ENCODE assay signal across 21 cellular contexts in genomic region chr7:91109200-91109599, GRCh38.
A peak's percentile ranks its signal among the peaks of the same experiment; 100 is the strongest.
DNase-seq lines count a peak whose midpoint lies in the region; ATAC-seq, FAIRE-seq and TF ChIP-seq lines count a peak whose summit lies in the region.
"Had no signal": no experiment of that assay in that cellular context is flagged by ENCODE, and none has a peak within 500 bp of the region (broad histone marks: within the 10 kb centered on the region; RNA-seq: fewer than 3 reads in every experiment).

No MANE protein-coding gene starts in this region.

- H3K79me1 ChIP-seq in IMR-90 (ENCODE audit: low read depth in 1 of 2, low read length in 2 of 2) = no peaks in the 10 kb centered on the region

- no peak overlapping the region for H3K14ac ChIP-seq in IMR-90 (replicated peaks; ENCODE audit: low read depth, low read length)

- H3K27ac ChIP-seq in A549 = no peak overlapping the region
- H3K27ac ChIP-seq in IMR-90 (ENCODE audit: insufficient read depth, low read length) = no peak overlapping the region
- peak overlapping the region; percentile 4 for H3K27ac ChIP-seq in muscle layer of colon (ENCODE audit: low read depth, low read length)
- H3K27ac ChIP-seq: BLaER1 treated with 17β-estradiol and CSF1 and Interleukin-3, amounts not matched to agents 10 nM and 100 nM; C4-2B had no signal

- H2BK5ac ChIP-seq in IMR-90 (ENCODE audit: low read depth, low read length, poor library complexity, severe bottlenecking) = no peak overlapping the region

- CTCF ChIA-PET in A549 (lab: Yijun Ruan, JAX) = no interaction called here
- CTCF ChIA-PET in IMR-90 (lab: Yijun Ruan, JAX) = no interaction called here

- no peak overlapping the region for H3K23ac ChIP-seq in IMR-90 (ENCODE audit: low read depth, low read length)

- DNase-seq in A549 (ENCODE audit: low read depth in 1 of 2, low spot score in 1 of 2) = no peak
- DNase-seq in IMR-90 = no peak
- DNase-seq: 8988T; AML-193; Caco-2; Calu3; CD4-positive, alpha-beta T cell; CD8-positive, alpha-beta T cell; DMS79 treated with DMSO at 0.1 percent for 48 hours; GF-D8 had no signal

- dilution Hi-C loops in IMR-90 (cut with HindIII; ENCODE audit: low sequenced_read_pairs, unreplicated experiment) = no loop called here

- no peaks in the 10 kb centered on the region for H4K20me1 ChIP-seq in IMR-90 (ENCODE audit: insufficient read depth, low read length)
- H4K20me1 ChIP-seq: BLaER1 treated with 17β-estradiol and CSF1 and Interleukin-3, amounts not matched to agents 10 nM and 100 nM had no signal

- WGBS in A549 (ENCODE audit: missing lambda C conversion rate) = 11% methylated on average over 3 of the region's 3 CpGs
- WGBS in IMR-90 (ENCODE audit: extremely low coverage in 2 of 2, insufficient read length in 1 of 2), 2 experiments = no CpG with 5 or more reads among the region's 3 CpGs

- H2BK120ac ChIP-seq in IMR-90 (ENCODE audit: low read depth, low read length) = no peak overlapping the region

- peaks cover 3% of the 10 kb centered on the region; the same call in 1 of the 2 replicates for H3K9me1 ChIP-seq in IMR-90 (ENCODE audit: insufficient read depth, low read length)

- intact Hi-C loops in IMR-90 (cut with micrococcal nuclease) = no loop called here

- H2BK20ac ChIP-seq in IMR-90 (ENCODE audit: low read depth, low read length) = no peak overlapping the region

- no peak for ATAC-seq in A549
- ATAC-seq in IMR-90 (ENCODE audit: low read depth) = no peak
- ATAC-seq in GM18873 (IDR thresholded peaks at IDR 0.05; ENCODE audit: low FRiP score, unreplicated experiment) = no peak
- ATAC-seq in GM21447 (IDR thresholded peaks at IDR 0.05; ENCODE audit: unreplicated experiment) = no peak
- no peak for ATAC-seq in HG03432 (IDR thresholded peaks at IDR 0.05; ENCODE audit: unreplicated experiment)
- ATAC-seq: CD8-positive, alpha-beta T cell had no signal

- TF ChIP-seq CTCF in A549 (IDR thresholded peaks at IDR 0.05) (no peak), IMR-90 (conservative IDR thresholded peaks at IDR 0.05; ENCODE audit: low read depth, low read length) (no peak)

- H3K36me3 ChIP-seq in IMR-90 (ENCODE audit: control insufficient read depth, insufficient read depth, low read length) (0 out of 2 replicates have a peak, but pooled peaks cover 1% of the 10 kb centered on the region), muscle layer of colon (ENCODE audit: insufficient read depth, low read length) (no peaks in the 10 kb centered on the region)

- H3K27me3 ChIP-seq in IMR-90 (ENCODE audit: control insufficient read depth, insufficient read depth, low read length) = no peaks in the 10 kb centered on the region
- no peaks in the 10 kb centered on the region for H3K27me3 ChIP-seq in muscle layer of colon (ENCODE audit: control insufficient read depth in 1 of 2, insufficient read depth in 2 of 2, low read length in 2 of 2)
- H3K27me3 ChIP-seq: BLaER1 treated with 17β-estradiol and CSF1 and Interleukin-3, amounts not matched to agents 10 nM and 100 nM had no signal

- H3K4me3 ChIP-seq in A549 (no peak overlapping the region), IMR-90 (ENCODE audit: insufficient read depth, low read depth, low read length) (no peak overlapping the region), muscle layer of colon (ENCODE audit: low read depth in 1 of 2, low read length in 2 of 2) (no peak overlapping the region)
- H3K4me3 ChIP-seq: BLaER1 treated with 17β-estradiol and CSF1 and Interleukin-3, amounts not matched to agents 10 nM and 100 nM had no signal

- no peak overlapping the region for H4K91ac ChIP-seq in IMR-90 (ENCODE audit: insufficient read depth, low read depth, low read length)

- H3K9ac ChIP-seq in IMR-90 (ENCODE audit: low read depth, low read length) = no peak overlapping the region
- H3K9ac ChIP-seq in muscle layer of colon (ENCODE audit: low read length) = no peak overlapping the region
- H3K9ac ChIP-seq: BLaER1 treated with 17β-estradiol and CSF1 and Interleukin-3, amounts not matched to agents 10 nM and 100 nM had no signal

- no peak overlapping the region for H2AFZ ChIP-seq in IMR-90 (replicated peaks; ENCODE audit: low read length, poor library complexity)

- in situ Hi-C loops in IMR-90 (cut with MboI; ENCODE audit: low sequenced_read_pairs) = no loop called here

- no peak overlapping the region for H3K4ac ChIP-seq in IMR-90 (ENCODE audit: low read depth, low read length)

- H2AK5ac ChIP-seq in IMR-90 (ENCODE audit: low read depth, low read length) = no peak overlapping the region

- no peak overlapping the region for H3K56ac ChIP-seq in IMR-90 (ENCODE audit: extremely low read depth, insufficient read depth, low read length)

- H3K4me2 ChIP-seq in A549 = no peak overlapping the region
- no peak overlapping the region for H3K4me2 ChIP-seq in IMR-90 (ENCODE audit: low read depth, low read length)
- H3K4me2 ChIP-seq: BLaER1 treated with 17β-estradiol and CSF1 and Interleukin-3, amounts not matched to agents 10 nM and 100 nM had no signal

- H3K4me1 ChIP-seq in A549 = no peaks in the 10 kb centered on the region
- H3K4me1 ChIP-seq in IMR-90 (ENCODE audit: control insufficient read depth, insufficient read depth, low read length) = peaks cover 3% of the 10 kb centered on the region
- peaks cover 16% of the 10 kb centered on the region for H3K4me1 ChIP-seq in muscle layer of colon (ENCODE audit: insufficient read depth, low read length)
- H3K4me1 ChIP-seq: BLaER1 treated with 17β-estradiol and CSF1 and Interleukin-3, amounts not matched to agents 10 nM and 100 nM; Caco-2 had no signal

- H3K9me3 ChIP-seq in A549 = no peaks in the 10 kb centered on the region
- H3K9me3 ChIP-seq in IMR-90 (ENCODE audit: control insufficient read depth, insufficient read depth, low read length) = no peaks in the 10 kb centered on the region
- no peaks in the 10 kb centered on the region for H3K9me3 ChIP-seq in muscle layer of colon (ENCODE audit: low read length)
- H3K9me3 ChIP-seq: Caco-2 had no signal

- H3K18ac ChIP-seq in IMR-90 (ENCODE audit: low read depth, low read length) = no peak overlapping the region

- no peak for TF ChIP-seq EP300 in A549 (IDR thresholded peaks at IDR 0.05)

- POLR2A ChIA-PET in A549 (lab: Yijun Ruan, JAX) = no interaction called here
- POLR2A ChIA-PET in IMR-90 (lab: Charles Lee; ENCODE audit: unreplicated experiment) = no interaction called here

- H4K8ac ChIP-seq in IMR-90 (ENCODE audit: low read depth in 2 of 2, low read length in 2 of 2) = no peak overlapping the region

- no peak overlapping the region for H2AK9ac ChIP-seq in IMR-90 (replicated peaks; ENCODE audit: low read depth, low read length, poor library complexity)

- BruUV-seq in IMR-90 (replicated peaks; lab: Mats Ljungman, UMichigan) = no TSS peak

- FAIRE-seq in A549 (lab: Jason Lieb, UNC) = no peak
- FAIRE-seq: A204.1, D721Med, G401.6, GM12891, GM19239 had no signal

- H4K5ac ChIP-seq in IMR-90 (ENCODE audit: low read depth, low read length) = no peak overlapping the region

- no peak for TF ChIP-seq RAD21 in A549 (conservative IDR thresholded peaks at IDR 0.05 in 1 of 2, IDR thresholded peaks at IDR 0.05 in 1 of 2)
- no peak for TF ChIP-seq RAD21 in IMR-90 (IDR thresholded peaks at IDR 0.05; ENCODE audit: low read length)

- H2BK15ac ChIP-seq in IMR-90 (ENCODE audit: low read depth, low read length) = no peak overlapping the region

- no peak for TF ChIP-seq POLR2A in A549 (IDR thresholded peaks at IDR 0.05; ENCODE audit: low read length)
- TF ChIP-seq POLR2A in IMR-90 (IDR thresholded peaks at IDR 0.05; ENCODE audit: low read depth, low read length) = no peak

TF ChIP-seq in A549, 52 proteins besides CTCF, POLR2A, EP300 and RAD21:
- TF ChIP-seq TFCP2L1 (CRISPR knock-in tag; IDR thresholded peaks at IDR 0.05) (no peak), MAFK (IDR thresholded peaks at IDR 0.05; ENCODE audit: partially characterized antibody) (peak; percentile 49), EHF (CRISPR knock-in tag; IDR thresholded peaks at IDR 0.05) (no peak), POLR2AphosphoS2 (conservative IDR thresholded peaks at IDR 0.05; ENCODE audit: low read length) (no peak)

TF ChIP-seq in IMR-90, 13 proteins besides CTCF, POLR2A, EP300 and RAD21:
- no peak for TF ChIP-seq CHD1 (IDR thresholded peaks at IDR 0.05; ENCODE audit: low read depth, low read length)
- peak; percentile 53 for TF ChIP-seq MAFK (IDR thresholded peaks at IDR 0.05; ENCODE audit: low read depth, low read length)
